In the genomic region with DNA sequence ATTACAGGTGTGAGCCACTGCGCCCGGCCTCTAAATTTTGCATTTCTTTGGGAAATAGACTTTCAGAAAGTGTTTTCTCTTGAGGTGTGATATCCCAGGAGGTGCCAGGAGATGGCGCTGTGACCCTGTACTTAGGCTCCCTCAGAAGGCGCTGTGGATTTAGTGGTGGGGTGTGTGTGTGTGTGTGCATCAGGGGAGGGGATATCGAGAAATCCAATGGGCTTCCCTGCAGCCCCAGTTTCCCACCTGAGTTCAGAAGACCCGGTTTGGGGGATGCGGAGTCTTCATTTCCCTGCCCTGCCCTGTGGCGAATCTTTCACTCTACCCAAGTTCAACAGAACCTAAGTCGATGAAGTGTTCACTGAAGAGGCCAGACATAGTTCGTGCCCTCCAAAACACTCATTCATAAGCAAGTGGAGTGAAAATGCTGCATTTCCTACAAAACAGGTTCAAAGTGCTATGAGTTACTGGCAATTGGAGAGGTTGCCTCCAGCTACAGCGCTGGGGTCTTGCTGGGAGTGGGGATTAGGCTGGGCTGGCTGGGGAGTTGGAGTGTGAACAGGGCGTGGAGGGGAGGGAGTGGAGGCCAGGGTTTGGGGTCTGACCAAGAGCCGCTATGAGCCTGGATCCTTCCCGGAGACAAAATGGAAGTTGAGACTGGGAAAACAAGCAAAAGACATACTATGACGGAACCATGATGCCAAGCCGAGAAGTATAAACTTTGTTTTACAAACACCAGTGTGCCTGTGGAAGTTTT, we compare ENCODE assay signal across 8 cellular contexts. TPM values are rescaled to one million over a fixed set of nuclear protein-coding genes. Genes with fewer than 3 reads are reported as not detected.
DNase-seq lines count a peak whose midpoint lies in the region; ATAC-seq and TF ChIP-seq lines count a peak whose summit lies in the region.

No MANE protein-coding gene starts in this region.

- no peak overlapping the region for H3K4me2 ChIP-seq in DND-41 (ENCODE audit: insufficient read depth, low read length)

- no peaks in the 10 kb centered on the region for H3K79me2 ChIP-seq in DND-41 (ENCODE audit: insufficient read depth, low read length)

- H3K36me3 ChIP-seq in DND-41 (ENCODE audit: insufficient read depth, low read length) = no peaks in the 10 kb centered on the region
- H3K36me3 ChIP-seq in heart left ventricle = no peaks in the 10 kb centered on the region

- no peak overlapping the region for H3K9ac ChIP-seq in DND-41 (ENCODE audit: low read depth, low read length)

- no peak overlapping the region for H3K4me3 ChIP-seq in DND-41 (ENCODE audit: low read depth in 1 of 2, low read length in 2 of 2)
- no peak overlapping the region for H3K4me3 ChIP-seq in heart left ventricle

- H3K27me3 ChIP-seq in DND-41 (ENCODE audit: insufficient read depth, low read length, poor library complexity) (peaks cover 17% of the 10 kb centered on the region), heart left ventricle (peaks cover 0 to 78% (median 46%) of the 10 kb centered on the region in 9 donors)

- no peak for TF ChIP-seq POLR2A in heart left ventricle (IDR thresholded peaks at IDR 0.05)

- DNase-seq in DND-41 (peak; percentile 50), Kasumi-1 (lab: John Stamatoyannopoulos, UW) (peak; percentile 41 to 62), SK-N-DZ (ENCODE audit: low spot score) (peak; percentile 69), heart left ventricle (peak in 2 of 5 donors; percentile 36 to 53), retina (peak; percentile 74)
- peak; percentile 71 for DNase-seq in activated naive CD4-positive, alpha-beta T cell treated with Interleukin-2 at 50 U/mL for 16 hours

- peaks cover 8% of the 10 kb centered on the region; the same call in 1 of the 2 replicates for H4K20me1 ChIP-seq in DND-41 (ENCODE audit: insufficient read depth, low read length)

- ATAC-seq in DND-41 (ENCODE audit: insufficient read depth, low read depth) (peak; percentile 58), heart left ventricle (peak in 3 of 4 donors; percentile 48 to 70 (median 60)), GM18858 (IDR thresholded peaks at IDR 0.05; ENCODE audit: unreplicated experiment) (no peak), HG03097 (IDR thresholded peaks at IDR 0.05; ENCODE audit: low FRiP score, unreplicated experiment) (no peak)

- H2AFZ ChIP-seq in DND-41 (ENCODE audit: low read depth, low read length) = no peak overlapping the region

- TF ChIP-seq CTCF in DND-41 (IDR thresholded peaks at IDR 0.05; ENCODE audit: borderline replicate concordance, extremely low read depth, low read length, poor library complexity, severe bottlenecking) = peak; percentile 80
- peak; percentile 43 to 75 (median 63) for TF ChIP-seq CTCF in heart left ventricle (IDR thresholded peaks at IDR 0.05)

- intact Hi-C loops in heart left ventricle (cut with DNase I) = loop anchor here in 8 of 10 donors (2.0 to 10.0 kb wide), 4 partner anchors 44 to 302 kb away; no protein-coding TSS in a partner anchor

- peaks cover 14% of the 10 kb centered on the region for H3K4me1 ChIP-seq in DND-41 (ENCODE audit: insufficient read depth, low read length)
- peaks cover 0 to 11% (median 0%) of the 10 kb centered on the region in 12 donors for H3K4me1 ChIP-seq in heart left ventricle

- no peak overlapping the region for H3K27ac ChIP-seq in DND-41 (ENCODE audit: low read length)
- H3K27ac ChIP-seq in heart left ventricle = no peak overlapping the region

- H3K9me3 ChIP-seq in DND-41 (ENCODE audit: insufficient read depth, low read length, severe bottlenecking) = no peaks in the 10 kb centered on the region
- no peaks in the 10 kb centered on the region for H3K9me3 ChIP-seq in heart left ventricle

- WGBS in heart left ventricle, 4 donors = 17 to 27% (median 21%) methylated on average over 13 to 16 of the region's 16 CpGs

RNA-seq across cellular contexts. Expression of a gene that starts 6.5 kb away (rescaled TPM):
- 0.09 and 0.35 TPM in 2 replicates for polyA plus RNA-seq in SK-N-DZ (2014; cell fraction: cytosol; rRNA removed)
- not detected in 2 replicates for polyA plus RNA-seq in SK-N-DZ (2014; cell fraction: nucleus; rRNA removed)
- 10 to 100 TPM in 1 of 9 donors, 1 to 10 TPM in 3, under 1 TPM in 5; 0.34 to 13.1 (median 1.00) TPM for total RNA-seq in heart left ventricle
- polyA plus RNA-seq in heart left ventricle = 1 to 10 TPM in 1 of 2 donors, under 1 TPM in 1; 0.44 to 1.4 TPM

RNA-seq across cellular contexts. Expression of a gene that starts 21.5 kb away (rescaled TPM):
- not detected in 2 replicates for polyA plus RNA-seq in SK-N-DZ (2014; cell fraction: cytosol; rRNA removed)
- not detected in 2 replicates for polyA plus RNA-seq in SK-N-DZ (2014; cell fraction: nucleus; rRNA removed)
- total RNA-seq in heart left ventricle = not detected
- under 1 TPM in 1 of 2 donors, not detected in 1; 0.06 TPM for polyA plus RNA-seq in heart left ventricle

RNA-seq across cellular contexts. Expression of a gene that starts 27.6 kb away (rescaled TPM):
- polyA plus RNA-seq in SK-N-DZ (2014; cell fraction: cytosol; rRNA removed) = 0.19 TPM in 1 of 2 replicates, not detected in the other
- 0.70 TPM in 1 of 2 replicates, not detected in the other for polyA plus RNA-seq in SK-N-DZ (2014; cell fraction: nucleus; rRNA removed)
- total RNA-seq in heart left ventricle = 1 to 10 TPM in 1 of 9 donors, under 1 TPM in 1, not detected in 7; 0.16 to 1.3 TPM
- under 1 TPM in 1 of 2 donors, not detected in 1; 0.08 TPM for polyA plus RNA-seq in heart left ventricle

Comparison
In these comparisons a context has a peak if more than half of its experiments do, and no peak if none do; other contexts are left out.
1. ATAC-seq: peak in DND-41 (single experiment) and heart left ventricle (3 of 4); none in GM18858 (single experiment) and HG03097 (single experiment).